ENCODE assay signal across 1 cellular context in the genomic region with DNA sequence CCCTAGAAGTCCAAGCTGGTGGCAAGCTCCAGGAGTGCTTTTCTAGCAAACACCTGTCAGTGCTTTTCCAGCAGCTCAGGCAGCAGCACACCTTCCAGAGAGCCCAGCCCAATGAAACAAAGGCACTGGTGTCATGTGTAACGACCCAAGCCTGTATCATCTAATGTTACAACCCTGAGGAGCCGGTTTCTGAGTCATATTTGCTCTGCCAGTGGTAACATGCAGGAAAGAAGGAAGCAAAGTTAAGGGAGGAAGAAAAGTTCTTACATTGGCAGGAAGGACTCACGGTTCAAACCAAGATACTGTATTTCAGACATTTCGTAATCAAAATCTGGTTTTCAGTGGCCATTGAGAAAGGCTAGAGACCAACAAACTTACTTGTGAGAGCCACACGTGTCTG.
TF ChIP-seq lines count a peak whose summit lies in the region.

A gene (minus strand): TSS at position 139 of the 400 bp plus-strand sequence. CDS start 237 bp downstream, outside the sequence.

TF ChIP-seq in HepG2, 621 proteins besides CTCF, POLR2A, EP300 and RAD21:
- no peak for TF ChIP-seq FOXA3 (CRISPR knock-in tag; IDR thresholded peaks at IDR 0.05)
- TF ChIP-seq HES4 (CRISPR knock-in tag; IDR thresholded peaks at IDR 0.05; ENCODE audit: borderline replicate concordance), result no peak
- 0 out of 2 replicates have a peak, but pooled peaks have one; percentile 31 for TF ChIP-seq CEBPB (IDR thresholded peaks at IDR 0.05; ENCODE audit: borderline replicate concordance, low read depth, low read length)
